8 cellular contexts compared by ENCODE assay signal in genomic region chr1:186375929-186376330, GRCh38.
DNase-seq lines count a peak whose midpoint lies in the region; ATAC-seq lines count a peak whose summit lies in the region.

No MANE protein-coding gene starts in this region.

- H3K4me3 ChIP-seq in BLaER1 treated with 17β-estradiol and CSF1 and Interleukin-3, amounts not matched to agents 10 nM and 100 nM: peak overlapping the region; percentile 79 to 98 (median 92)
- peak overlapping the region; percentile 99 for H3K4me3 ChIP-seq in mucosa of rectum (ENCODE audit: low read length in 2 of 2)

- H3K36me3 Mint-ChIP-seq in central memory CD8-positive, alpha-beta T cell (ENCODE audit: insufficient read depth): peaks cover 35% of the 10 kb centered on the region

- H3K4me1 Mint-ChIP-seq in central memory CD8-positive, alpha-beta T cell: peaks cover 24% of the 10 kb centered on the region

- peak overlapping the region; percentile 76 to 92 (median 86) for H3K27ac ChIP-seq in BLaER1 treated with 17β-estradiol and CSF1 and Interleukin-3, amounts not matched to agents 10 nM and 100 nM
- peak overlapping the region; percentile 99 to 100 for H3K27ac ChIP-seq in mucosa of rectum (ENCODE audit: low read depth in 2 of 2, low read length in 2 of 2)

- peak overlapping the region; percentile 99 for H3K4me3 Mint-ChIP-seq in central memory CD8-positive, alpha-beta T cell

- H4K20me1 ChIP-seq in BLaER1 treated with 17β-estradiol and CSF1 and Interleukin-3, amounts not matched to agents 10 nM and 100 nM: peaks cover 7 to 77% (median 40%) of the 10 kb centered on the region in 11 experiments; a peak in 17 of 22 replicates

- peaks cover 35 to 52% (median 42%) of the 10 kb centered on the region in 11 experiments for H3K36me3 ChIP-seq in BLaER1 treated with 17β-estradiol and CSF1 and Interleukin-3, amounts not matched to agents 10 nM and 100 nM
- H3K36me3 ChIP-seq in mucosa of rectum (ENCODE audit: control insufficient read depth in 2 of 2, insufficient read depth in 2 of 2, low read length in 2 of 2): peaks cover 12% of the 10 kb centered on the region in 2 donors

- H3K27ac Mint-ChIP-seq in central memory CD8-positive, alpha-beta T cell (ENCODE audit: low read depth): peak overlapping the region; percentile 96

- peaks cover 9 to 31% (median 23%) of the 10 kb centered on the region in 10 experiments for H3K4me1 ChIP-seq in BLaER1 treated with 17β-estradiol and CSF1 and Interleukin-3, amounts not matched to agents 10 nM and 100 nM
- H3K4me1 ChIP-seq in mucosa of rectum (ENCODE audit: control insufficient read depth in 2 of 2, insufficient read depth in 2 of 2, low read length in 2 of 2): peaks cover 11 to 12% of the 10 kb centered on the region in 2 donors

- no peaks in the 10 kb centered on the region for H3K27me3 Mint-ChIP-seq in central memory CD8-positive, alpha-beta T cell

- H3K4me2 ChIP-seq in BLaER1 treated with 17β-estradiol and CSF1 and Interleukin-3, amounts not matched to agents 10 nM and 100 nM: peak overlapping the region; percentile 83 to 99 (median 91); a peak in 20 of 22 replicates

- no peaks in the 10 kb centered on the region for H3K27me3 ChIP-seq in BLaER1 treated with 17β-estradiol and CSF1 and Interleukin-3, amounts not matched to agents 10 nM and 100 nM
- no peaks in the 10 kb centered on the region for H3K27me3 ChIP-seq in mucosa of rectum (ENCODE audit: control insufficient read depth in 2 of 2, insufficient read depth in 2 of 2, low read length in 2 of 2)

- no peaks in the 10 kb centered on the region for H3K9me3 ChIP-seq in BLaER1 treated with 17β-estradiol and CSF1 and Interleukin-3, amounts not matched to agents 10 nM and 100 nM (replicated peaks in 1 of 11)
- H3K9me3 ChIP-seq in mucosa of rectum (ENCODE audit: control insufficient read depth in 2 of 2, low read length in 2 of 2): no peaks in the 10 kb centered on the region

- ATAC-seq in central memory CD8-positive, alpha-beta T cell (replicated peaks; ENCODE audit: extremely low read depth, poor library complexity, severe bottlenecking): peak; percentile 11
- ATAC-seq in HG02884 (IDR thresholded peaks at IDR 0.05; ENCODE audit: unreplicated experiment) (no peak), HG03025 (IDR thresholded peaks at IDR 0.05; ENCODE audit: low FRiP score, unreplicated experiment) (no peak)

- H3K9me3 Mint-ChIP-seq in central memory CD8-positive, alpha-beta T cell: no peaks in the 10 kb centered on the region

- H3K9ac ChIP-seq in BLaER1 treated with 17β-estradiol and CSF1 and Interleukin-3, amounts not matched to agents 10 nM and 100 nM: peak overlapping the region; percentile 85 to 92 (median 87)
- peak overlapping the region; percentile 94 to 96 for H3K9ac ChIP-seq in mucosa of rectum (ENCODE audit: low read depth in 1 of 2, low read length in 2 of 2)

- peak; percentile 5 for DNase-seq in HPDE6-E6E7 (ENCODE audit: extremely low spot score)
- no peak for DNase-seq in central memory CD8-positive, alpha-beta T cell (ENCODE audit: low spot score in 2 of 2)
- DNase-seq in cerebellar cortex (ENCODE audit: low spot score): no peak
- no peak for DNase-seq in stimulated activated CD4-positive, alpha-beta T cell treated with anti-CD3 and anti-CD28 coated beads, Interleukin-12 subunit alpha, Interleukin-12 subunit beta, amount 100 ng/mL, for 4 hours
